ENCODE assay signal across 15 cellular contexts in the genomic region with DNA sequence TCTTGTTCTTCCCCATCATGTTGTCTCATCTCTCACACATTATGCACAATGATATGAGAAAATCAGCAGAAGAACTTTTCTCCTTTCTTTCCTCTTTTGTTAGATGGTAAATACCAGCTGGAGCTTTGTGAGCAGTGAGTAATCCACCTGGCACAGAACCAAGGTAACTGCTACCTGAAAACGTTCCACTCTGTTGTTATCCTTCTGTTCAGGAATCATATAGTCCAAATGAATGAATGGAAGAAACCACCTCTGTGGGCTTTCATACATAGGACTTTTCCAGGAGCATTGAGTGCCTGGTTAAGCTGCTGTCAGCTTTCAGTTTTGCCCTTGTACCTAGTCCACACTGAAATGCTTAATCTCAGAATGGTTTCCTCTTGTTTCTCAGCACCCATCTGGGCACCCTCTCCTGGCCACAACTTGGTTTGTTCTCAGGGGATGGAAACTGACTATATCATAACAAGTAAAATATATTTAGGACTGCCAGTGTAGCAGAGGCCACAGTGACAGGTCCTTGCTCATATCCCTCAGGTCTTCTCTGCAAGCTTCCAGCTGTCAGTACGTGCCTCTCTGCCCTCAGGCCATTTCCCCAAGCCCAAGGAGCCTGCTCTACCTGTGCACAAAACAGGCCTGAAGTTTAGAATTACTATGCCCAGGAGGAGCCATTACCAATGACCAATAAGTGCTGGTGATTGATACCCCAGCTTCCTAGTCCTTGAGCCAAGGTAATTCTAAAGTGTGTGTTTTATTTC. TPM values are rescaled to one million over a fixed set of nuclear protein-coding genes. Genes with fewer than 3 reads are reported as not detected.
DNase-seq lines count a peak whose midpoint lies in the region; TF ChIP-seq lines count a peak whose summit lies in the region.
"Had no signal": no experiment of that assay in that cellular context is flagged by ENCODE, and none has a peak within 500 bp of the region (broad histone marks: within the 10 kb centered on the region; RNA-seq: fewer than 3 reads in every experiment).

No MANE protein-coding gene starts in this region.

- no peaks in the 10 kb centered on the region for H4K20me1 ChIP-seq in PC-9 (ENCODE audit: insufficient read depth)

- intact Hi-C loops in PC-9 (cut with micrococcal nuclease; ENCODE audit: unreplicated experiment) = no loop called here
- intact Hi-C loops in thyroid gland (cut with DNase I) = no loop called here
- intact Hi-C loops in vagina (cut with DNase I) = no loop called here

- peaks cover 24% of the 10 kb centered on the region for H3K4me1 ChIP-seq in PC-9 (replicated peaks; ENCODE audit: insufficient read depth)
- peaks cover 26 to 28% of the 10 kb centered on the region in 2 donors for H3K4me1 ChIP-seq in thyroid gland
- no peaks in the 10 kb centered on the region for H3K4me1 ChIP-seq in vagina

- H3K9me3 ChIP-seq in PC-9 (ENCODE audit: insufficient read depth, low read depth) = peaks cover 5% of the 10 kb centered on the region; the same call in 1 of the 2 replicates
- no peaks in the 10 kb centered on the region for H3K9me3 ChIP-seq in thyroid gland
- H3K9me3 ChIP-seq in vagina = no peaks in the 10 kb centered on the region

- peaks cover 26% of the 10 kb centered on the region for H3F3A ChIP-seq in PC-9 (ENCODE audit: insufficient read depth, low read depth)

- H3K36me3 ChIP-seq in PC-9 (ENCODE audit: low read depth) (no peaks in the 10 kb centered on the region), thyroid gland (no peaks in the 10 kb centered on the region), vagina (no peaks in the 10 kb centered on the region)

- H3K79me2 ChIP-seq in PC-9 (ENCODE audit: low read depth) = no peaks in the 10 kb centered on the region

- TF ChIP-seq CTCF in PC-9 (conservative IDR thresholded peaks at IDR 0.05) (no peak), fibroblast of the aortic adventitia (IDR thresholded peaks at IDR 0.05; ENCODE audit: insufficient read depth, low read length) (no peak), thyroid gland (IDR thresholded peaks at IDR 0.05) (peak in 1 of 6 experiments; percentile 12), vagina (IDR thresholded peaks at IDR 0.05) (no peak)

- CTCF ChIA-PET in PC-9 (lab: Charles Lee) = no interaction called here

- no TSS peak for BruUV-seq in PC-9 (replicated peaks; lab: Mats Ljungman, UMichigan)

- H3K4me3 ChIP-seq in PC-9 = no peak overlapping the region
- no peak overlapping the region for H3K4me3 ChIP-seq in fibroblast of the aortic adventitia (ENCODE audit: low read depth, low read length)
- no peak overlapping the region for H3K4me3 ChIP-seq in thyroid gland (replicated peaks in 1 of 3)
- no peak overlapping the region for H3K4me3 ChIP-seq in vagina
- H3K4me3 ChIP-seq: skin epidermis had no signal

- H3K9me2 ChIP-seq in PC-9 (ENCODE audit: insufficient read depth) = no peaks in the 10 kb centered on the region

- H3K27me3 ChIP-seq in PC-9 (ENCODE audit: insufficient read depth, low read depth) (no peaks in the 10 kb centered on the region), thyroid gland (no peaks in the 10 kb centered on the region), vagina (no peaks in the 10 kb centered on the region)

- no peak overlapping the region for H2AFZ ChIP-seq in PC-9

- TF ChIP-seq POLR2A in thyroid gland (IDR thresholded peaks at IDR 0.05) (no peak), vagina (IDR thresholded peaks at IDR 0.05) (no peak)

- H3K4me2 ChIP-seq in PC-9 = peak overlapping the region; percentile 27

- peak overlapping the region; percentile 71 for H3K27ac ChIP-seq in PC-9
- peak overlapping the region in 1 of 3 donors; percentile 79 for H3K27ac ChIP-seq in thyroid gland
- H3K27ac ChIP-seq in vagina = no peak overlapping the region

- 47 to 49% methylated on average over 2 of the region's 2 CpGs for WGBS in thyroid gland, 2 donors

- DNase-seq in NCI-H1105 treated with DMSO at 0.1 percent for 48 hours (lab: John Stamatoyannopoulos, UW) (peak; percentile 36), NCI-H1105 (lab: John Stamatoyannopoulos, UW) (no peak), PC-9 (peak; percentile 35 to 75), fibroblast of the aortic adventitia (ENCODE audit: low read depth) (peak; percentile 71), thyroid gland (peak; percentile 36 to 46), vagina (ENCODE audit: extremely low spot score in 2 of 2) (no peak), ecto neural progenitor cell (ENCODE audit: low spot score) (no peak), NCI-H1417 (lab: John Stamatoyannopoulos, UW) (no peak)
- DNase-seq: 8988T; activated naive CD8-positive, alpha-beta T cell treated with anti-CD3 and anti-CD28 coated beads for 36 hours; COR-L47; left cardiac atrium; NCI-H510A treated with DMSO at 0.1 percent for 48 hours; Right ventricle myocardium superior had no signal

- POLR2A ChIA-PET in PC-9 (lab: Charles Lee; ENCODE audit: unreplicated experiment) = no interaction called here

RNA-seq across cellular contexts. Expression of a gene that starts 23.5 kb away (rescaled TPM):
- total RNA-seq in PC-9 (2021) = 28.1 and 31.7 TPM in 2 replicates
- 165 and 450 TPM in 2 replicates for total RNA-seq in fibroblast of the aortic adventitia (ENCODE audit: low replicate concordance)
- 10 to 100 TPM; 22.0 to 47.6 (median 32.3) TPM for total RNA-seq in thyroid gland
- 61.1 TPM for total RNA-seq in vagina

Comparison
In these comparisons a context has a peak if more than half of its experiments do, and no peak if none do; other contexts are left out.
1. DNase-seq: peak in NCI-H1105 treated with DMSO at 0.1 percent for 48 hours (single experiment), PC-9 (2 of 2), fibroblast of the aortic adventitia (single experiment) and thyroid gland (2 of 2); none in NCI-H1105 (single experiment), vagina (0 of 2), ecto neural progenitor cell (single experiment) and NCI-H1417 (0 of 3).